ENCODE assay signal across 13 cellular contexts in genomic region chr2:75065402-75066008, GRCh38.
DNase-seq lines count a peak whose midpoint lies in the region; ATAC-seq and TF ChIP-seq lines count a peak whose summit lies in the region.
"Had no signal": no experiment of that assay in that cellular context is flagged by ENCODE, and none has a peak within 500 bp of the region (broad histone marks: within the 10 kb centered on the region; RNA-seq: fewer than 3 reads in every experiment).

No MANE protein-coding gene starts in this region.

- H3K4me2 ChIP-seq in osteoblast (ENCODE audit: insufficient read depth, low read length) = peak overlapping the region; percentile 49

- H3K4me3 ChIP-seq in osteoblast (ENCODE audit: insufficient read depth, low read length) (peak overlapping the region; percentile 15), gastrocnemius medialis (no peak overlapping the region)
- H3K4me3 ChIP-seq in CD4-positive, alpha-beta memory T cell (ENCODE audit: low read length in 2 of 2) = no peak overlapping the region
- H3K4me3 ChIP-seq: lower lobe of right lung, uterus had no signal

- no peaks in the 10 kb centered on the region for H3K79me2 ChIP-seq in osteoblast (ENCODE audit: insufficient read depth, low read length)

- no peaks in the 10 kb centered on the region for H4K20me1 ChIP-seq in osteoblast (ENCODE audit: insufficient read depth, low read length)

- peaks cover 0 to 2% (median 0%) of the 10 kb centered on the region in 8 donors for H3K9me3 Mint-ChIP-seq in CD4-positive, alpha-beta memory T cell
- H3K9me3 Mint-ChIP-seq: activated CD4-positive, alpha-beta T cell treated with anti-CD3 and anti-CD28 coated beads, Interleukin-2, amount 10 ng/mL, durations not matched to agents 7 days and 5 days had no signal

- intact Hi-C loops in gastrocnemius medialis (cut with DNase I; ENCODE audit: low total_unique reads) = loop anchor here (10.0 kb wide), 1 partner anchor 339 kb away; no protein-coding TSS in a partner anchor
- intact Hi-C loops in CD4-positive, alpha-beta memory T cell (cut with micrococcal nuclease) = loop anchor here (5.0 to 10.0 kb wide), 2 partner anchors 141 to 542 kb away; no protein-coding TSS in a partner anchor

- CTCF ChIA-PET in CD4-positive, alpha-beta memory T cell (lab: Charles Lee; ENCODE audit: partially characterized antibody) = interaction anchor here (0.6 to 4.1 kb wide), 9 partner anchors 10 to 543 kb away, joined by 3 to 28 read pairs (median 3); no protein-coding TSS in a partner anchor

- DNase-seq in EH (ENCODE audit: low read depth) (peak; percentile 60), dermis blood vessel endothelial cell (peak; percentile 38), osteoblast (ENCODE audit: insufficient read length, low spot score, missing footprints) (peak; percentile 83), gastrocnemius medialis (no peak), G401 (ENCODE audit: low spot score) (no peak)
- no peak for DNase-seq in CD4-positive, alpha-beta memory T cell
- DNase-seq: cortex of kidney, NCI-H446 treated with DMSO at 0.1 percent for 48 hours had no signal

- no peak for TF ChIP-seq POLR2A in gastrocnemius medialis (IDR thresholded peaks at IDR 0.05)

- H3K4me1 Mint-ChIP-seq in CD4-positive, alpha-beta memory T cell = no peaks in the 10 kb centered on the region

- H3K27me3 Mint-ChIP-seq in CD4-positive, alpha-beta memory T cell = no peaks in the 10 kb centered on the region
- H3K27me3 Mint-ChIP-seq: activated CD4-positive, alpha-beta T cell treated with anti-CD3 and anti-CD28 coated beads, Interleukin-2, amount 10 ng/mL, durations not matched to agents 7 days and 5 days had no signal

- H2AFZ ChIP-seq in osteoblast (ENCODE audit: low read length) = peak overlapping the region; percentile 25

- peaks cover 19% of the 10 kb centered on the region for H3K4me1 ChIP-seq in osteoblast (ENCODE audit: insufficient read depth, low read length)
- no peaks in the 10 kb centered on the region for H3K4me1 ChIP-seq in gastrocnemius medialis
- H3K4me1 ChIP-seq in CD4-positive, alpha-beta memory T cell (ENCODE audit: insufficient read depth, low read length) = no peaks in the 10 kb centered on the region
- H3K4me1 ChIP-seq: lower lobe of right lung, uterus had no signal

- peaks cover 0 to 3% of the 10 kb centered on the region in 2 donors for H3K36me3 Mint-ChIP-seq in CD4-positive, alpha-beta memory T cell

- no peaks in the 10 kb centered on the region for H3K27me3 ChIP-seq in osteoblast (ENCODE audit: insufficient read depth, low read length)
- no peaks in the 10 kb centered on the region for H3K27me3 ChIP-seq in gastrocnemius medialis
- no peaks in the 10 kb centered on the region for H3K27me3 ChIP-seq in CD4-positive, alpha-beta memory T cell (ENCODE audit: insufficient read depth, low read length)
- H3K27me3 ChIP-seq: uterus had no signal

- H3K4me3 Mint-ChIP-seq in CD4-positive, alpha-beta memory T cell = no peak overlapping the region
- H3K4me3 Mint-ChIP-seq: activated CD4-positive, alpha-beta T cell treated with anti-CD3 and anti-CD28 coated beads, Interleukin-2, amount 10 ng/mL, durations not matched to agents 7 days and 5 days had no signal

- POLR2A ChIA-PET in CD4-positive, alpha-beta memory T cell (lab: Charles Lee; ENCODE audit: partially characterized antibody) = no interaction called here

- H3K27ac Mint-ChIP-seq in CD4-positive, alpha-beta memory T cell = peak overlapping the region in 1 of 7 donors; percentile 47
- H3K27ac Mint-ChIP-seq: activated CD4-positive, alpha-beta T cell treated with anti-CD3 and anti-CD28 coated beads, Interleukin-2, amount 10 ng/mL, durations not matched to agents 7 days and 5 days had no signal

- ATAC-seq in HG02610 (IDR thresholded peaks at IDR 0.05; ENCODE audit: unreplicated experiment) (peak; percentile 9), gastrocnemius medialis (no peak)

- in situ Hi-C loops in gastrocnemius medialis (cut with MboI; ENCODE audit: low sequenced_read_pairs in 4 of 4) (loop anchor here in 1 of 4 donors (25.0 kb wide), 1 partner anchor 347 kb away; no protein-coding TSS in a partner anchor), G401 (cut with HindIII; ENCODE audit: low sequenced_read_pairs) (no loop called here)

- no peaks in the 10 kb centered on the region for H3K36me3 ChIP-seq in osteoblast (ENCODE audit: insufficient read depth, low read length)
- H3K36me3 ChIP-seq in gastrocnemius medialis = no peaks in the 10 kb centered on the region
- H3K36me3 ChIP-seq in CD4-positive, alpha-beta memory T cell (ENCODE audit: insufficient read depth, low read length) = no peaks in the 10 kb centered on the region
- H3K36me3 ChIP-seq: lower lobe of right lung, uterus had no signal

- H3K9me3 ChIP-seq in osteoblast (ENCODE audit: low read depth, low read length) = no peaks in the 10 kb centered on the region
- no peaks in the 10 kb centered on the region for H3K9me3 ChIP-seq in gastrocnemius medialis
- H3K9me3 ChIP-seq in CD4-positive, alpha-beta memory T cell (ENCODE audit: control insufficient read depth in 1 of 2, low read length in 2 of 2) = no peaks in the 10 kb centered on the region
- H3K9me3 ChIP-seq: lower lobe of right lung, uterus had no signal

- TF ChIP-seq CTCF in osteoblast (IDR thresholded peaks at IDR 0.05; ENCODE audit: extremely low read depth, low read depth, low read length) (no peak), gastrocnemius medialis (IDR thresholded peaks at IDR 0.05 in 4 of 5, conservative IDR thresholded peaks at IDR 0.05 in 1 of 5) (no peak)

- H3K27ac ChIP-seq in osteoblast (ENCODE audit: low read depth, low read length) (peak overlapping the region; percentile 68), gastrocnemius medialis (no peak overlapping the region)
- H3K27ac ChIP-seq in CD4-positive, alpha-beta memory T cell (ENCODE audit: low read depth, low read length) = no peak overlapping the region
- H3K27ac ChIP-seq: C4-2B, lower lobe of right lung, uterus had no signal

Comparison
In these comparisons a context has a peak if more than half of its experiments do, and no peak if none do; other contexts are left out.
1. DNase-seq: peak in EH (single experiment), dermis blood vessel endothelial cell (single experiment) and osteoblast (single experiment); none in gastrocnemius medialis (0 of 2), G401 (single experiment) and CD4-positive, alpha-beta memory T cell (0 of 5).